Comparison of ENCODE assay signal across 9 cellular contexts in genomic region chr7:7565746-7566650, GRCh38. TPM values are rescaled to one million over a fixed set of nuclear protein-coding genes. Genes with fewer than 3 reads are reported as not detected.
DNase-seq lines count a peak whose midpoint lies in the region; ATAC-seq and TF ChIP-seq lines count a peak whose summit lies in the region.
"Had no signal": no experiment of that assay in that cellular context is flagged by ENCODE, and none has a peak within 500 bp of the region (broad histone marks: within the 10 kb centered on the region; RNA-seq: fewer than 3 reads in every experiment).

No MANE protein-coding gene starts in this region.

- ATAC-seq in GM18861 (IDR thresholded peaks at IDR 0.05; ENCODE audit: unreplicated experiment): peak; percentile 27
- peak; percentile 32 for ATAC-seq in HG02642 (IDR thresholded peaks at IDR 0.05; ENCODE audit: poor library complexity, unreplicated experiment)
- peak; percentile 34 to 41 (median 37) for ATAC-seq in psoas muscle
- ATAC-seq in activated CD8-positive, alpha-beta memory T cell treated with anti-CD3 and anti-CD28 coated beads, Interleukin-2, amount 10 ng/mL, durations not matched to agents 7 days and 5 days: no peak

- H3K4me3 ChIP-seq in esophagus muscularis mucosa (peak overlapping the region; percentile 79 to 95 (median 91)), psoas muscle (peak overlapping the region; percentile 92), lower leg skin (ENCODE audit: low read depth, poor library complexity, severe bottlenecking) (no peak overlapping the region)

- H3K27me3 ChIP-seq in esophagus muscularis mucosa (no peaks in the 10 kb centered on the region), psoas muscle (ENCODE audit: insufficient read depth in 3 of 3, low read length in 2 of 3) (no peaks in the 10 kb centered on the region)

- H3K9me3 ChIP-seq in esophagus muscularis mucosa: no peaks in the 10 kb centered on the region
- H3K9me3 ChIP-seq in psoas muscle: no peaks in the 10 kb centered on the region

- H3K27ac ChIP-seq in esophagus muscularis mucosa (replicated peaks in 1 of 4) (peak overlapping the region; percentile 85 to 98 (median 94)), psoas muscle (peak overlapping the region; percentile 97)

- peaks cover 12 to 35% (median 32%) of the 10 kb centered on the region in 4 donors for H3K4me1 ChIP-seq in esophagus muscularis mucosa
- peaks cover 36% of the 10 kb centered on the region for H3K4me1 ChIP-seq in psoas muscle

- CTCF ChIA-PET in activated CD8-positive, alpha-beta memory T cell treated with anti-CD3 and anti-CD28 coated beads, Interleukin-2, amount 10 ng/mL, durations not matched to agents 7 days and 5 days (lab: Charles Lee): no interaction called here

- H3K9me3 Mint-ChIP-seq in activated CD8-positive, alpha-beta memory T cell treated with anti-CD3 and anti-CD28 coated beads, Interleukin-2, amount 10 ng/mL, durations not matched to agents 7 days and 5 days (ENCODE audit: low read depth): no peaks in the 10 kb centered on the region

- no peaks in the 10 kb centered on the region for H3K27me3 Mint-ChIP-seq in activated CD8-positive, alpha-beta memory T cell treated with anti-CD3 and anti-CD28 coated beads, Interleukin-2, amount 10 ng/mL, durations not matched to agents 7 days and 5 days
- H3K27me3 Mint-ChIP-seq: activated naive CD8-positive, alpha-beta T cell had no signal

- H3K4me3 Mint-ChIP-seq in activated CD8-positive, alpha-beta memory T cell treated with anti-CD3 and anti-CD28 coated beads, Interleukin-2, amount 10 ng/mL, durations not matched to agents 7 days and 5 days: no peak overlapping the region
- H3K4me3 Mint-ChIP-seq: activated naive CD8-positive, alpha-beta T cell had no signal

- peaks cover 0 to 4% (median 0%) of the 10 kb centered on the region in 4 donors for H3K36me3 ChIP-seq in esophagus muscularis mucosa
- H3K36me3 ChIP-seq in psoas muscle (ENCODE audit: insufficient read depth in 1 of 2, low read depth in 1 of 2): peaks cover 0 to 6% of the 10 kb centered on the region in 2 donors

- DNase-seq in NCI-H69 (lab: John Stamatoyannopoulos, UW) (peak; percentile 46), esophagus muscularis mucosa (ENCODE audit: extremely low spot score) (no peak), psoas muscle (peak in 1 of 2 donors; percentile 23), lower leg skin (ENCODE audit: low spot score in 2 of 2) (no peak)
- no peak for DNase-seq in activated CD4-positive, alpha-beta T cell treated with anti-CD3 and anti-CD28 coated beads, Interleukin-2, amount 50 U/mL, for 1 hour
- DNase-seq in activated CD8-positive, alpha-beta memory T cell treated with anti-CD3 and anti-CD28 coated beads, Interleukin-2, amount 10 ng/mL, durations not matched to agents 7 days and 5 days: no peak

- TF ChIP-seq EP300 in esophagus muscularis mucosa (IDR thresholded peaks at IDR 0.05): no peak

- TF ChIP-seq POLR2A in esophagus muscularis mucosa (IDR thresholded peaks at IDR 0.05; ENCODE audit: low read depth) (no peak), lower leg skin (IDR thresholded peaks at IDR 0.05) (no peak)

- TF ChIP-seq CTCF in esophagus muscularis mucosa (IDR thresholded peaks at IDR 0.05) (no peak), psoas muscle (IDR thresholded peaks at IDR 0.05) (no peak), lower leg skin (IDR thresholded peaks at IDR 0.05) (no peak)

- peaks cover 14% of the 10 kb centered on the region for H3K36me3 Mint-ChIP-seq in activated CD8-positive, alpha-beta memory T cell treated with anti-CD3 and anti-CD28 coated beads, Interleukin-2, amount 10 ng/mL, durations not matched to agents 7 days and 5 days

- intact Hi-C loops in esophagus muscularis mucosa (cut with DNase I) (loop anchor here (5.0 to 10.0 kb wide), 2 partner anchors 71 to 381 kb away; partner anchors contain the start of gene C1GALT1), psoas muscle (cut with DNase I) (loop anchor here in 1 of 2 donors (10.0 kb wide), 3 partner anchors 199 to 649 kb away; partner anchors contain the start of gene C1GALT1), lower leg skin (cut with DNase I; ENCODE audit: low total_unique reads) (no loop called here)

- 94% methylated on average over 26 of the region's 26 CpGs for WGBS in esophagus muscularis mucosa
- WGBS in psoas muscle, 3 donors: 90 to 93% (median 92%) methylated on average over 26 of the region's 26 CpGs
- WGBS in lower leg skin, 2 donors: 71 to 77% methylated on average over 26 of the region's 26 CpGs

- H3K4me1 Mint-ChIP-seq in activated CD8-positive, alpha-beta memory T cell treated with anti-CD3 and anti-CD28 coated beads, Interleukin-2, amount 10 ng/mL, durations not matched to agents 7 days and 5 days: peaks cover 30% of the 10 kb centered on the region

- H3K27ac Mint-ChIP-seq in activated CD8-positive, alpha-beta memory T cell treated with anti-CD3 and anti-CD28 coated beads, Interleukin-2, amount 10 ng/mL, durations not matched to agents 7 days and 5 days: no peak overlapping the region
- H3K27ac Mint-ChIP-seq: activated naive CD8-positive, alpha-beta T cell had no signal

RNA-seq across cellular contexts. Expression of gene MIOS, which starts 0.7 kb away (rescaled TPM):
- 10 to 100 TPM; 17.5 to 32.5 (median 25.7) TPM for total RNA-seq in esophagus muscularis mucosa
- total RNA-seq in psoas muscle: 100 to 1,000 TPM in 2 of 4 donors, 10 to 100 TPM in 2; 65.5 to 219 (median 105) TPM
- 100 to 1,000 TPM in 1 of 3 donors, 10 to 100 TPM in 2; 65.2 to 192 (median 76.3) TPM for polyA plus RNA-seq in psoas muscle
- 10 to 100 TPM; 37.6 to 65.6 (median 52.3) TPM for total RNA-seq in lower leg skin
- 10 to 100 TPM; 28.9 to 38.7 TPM for total RNA-seq in activated CD8-positive, alpha-beta memory T cell treated with anti-CD3 and anti-CD28 coated beads, Interleukin-2, amount 10 ng/mL, durations not matched to agents 7 days and 5 days

RNA-seq across cellular contexts. Expression of gene COL28A1, which starts 30.3 kb away (rescaled TPM):
- total RNA-seq in esophagus muscularis mucosa: 10 to 100 TPM; 15.1 to 23.7 (median 18.3) TPM
- total RNA-seq in psoas muscle: 1 to 10 TPM; 1.9 to 6.3 (median 3.0) TPM
- 1 to 10 TPM in 2 of 3 donors, under 1 TPM in 1; 0.29 to 1.7 (median 1.7) TPM for polyA plus RNA-seq in psoas muscle
- total RNA-seq in lower leg skin: 10 to 100 TPM in 1 of 4 donors, 1 to 10 TPM in 3; 1.6 to 10.5 (median 3.2) TPM
- not detected for total RNA-seq in activated CD8-positive, alpha-beta memory T cell treated with anti-CD3 and anti-CD28 coated beads, Interleukin-2, amount 10 ng/mL, durations not matched to agents 7 days and 5 days
